In the genomic region with DNA sequence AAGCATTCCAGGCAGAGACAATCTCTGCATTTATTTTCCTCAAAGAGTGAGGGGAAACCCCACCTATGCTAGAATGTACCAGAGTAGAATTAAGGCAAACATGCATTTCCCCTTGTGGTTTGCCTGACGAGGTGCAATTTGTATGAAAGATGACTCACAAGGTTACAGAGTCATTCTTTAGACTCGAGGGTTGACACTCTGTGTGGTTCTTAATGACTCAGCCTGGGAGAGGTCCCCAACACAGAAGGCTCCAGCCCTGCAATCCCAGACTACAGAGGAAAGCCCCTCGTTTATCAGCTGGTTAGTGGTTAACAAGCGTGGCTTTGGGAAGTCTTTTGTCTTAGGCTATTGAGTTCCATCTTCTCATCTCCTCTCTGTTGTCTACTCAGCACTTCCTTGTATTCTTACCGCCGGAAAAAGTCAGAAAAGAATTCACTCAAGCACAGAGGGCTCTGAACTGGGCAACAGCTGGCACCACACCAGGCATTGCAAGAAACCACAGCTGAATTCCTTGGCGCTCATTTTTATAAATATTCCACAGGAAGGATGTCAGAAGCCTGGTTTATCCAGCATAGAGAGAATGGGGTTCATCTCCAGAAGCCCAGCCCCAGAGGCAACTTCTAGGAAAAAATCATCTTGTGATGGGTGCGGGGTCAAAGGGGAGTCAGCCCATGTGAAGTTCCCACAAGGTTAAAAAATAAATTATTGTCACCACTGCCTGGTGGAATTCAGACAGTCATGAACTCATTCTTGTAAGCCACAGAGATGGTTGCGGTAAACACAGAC, we compare ENCODE assay signal across 9 cellular contexts. TPM values are rescaled to one million over a fixed set of nuclear protein-coding genes. Genes with fewer than 3 reads are reported as not detected.
DNase-seq lines count a peak whose midpoint lies in the region; ATAC-seq and TF ChIP-seq lines count a peak whose summit lies in the region.
"Had no signal": no experiment of that assay in that cellular context is flagged by ENCODE, and none has a peak within 500 bp of the region (broad histone marks: within the 10 kb centered on the region; RNA-seq: fewer than 3 reads in every experiment).

No MANE protein-coding gene starts in this region.

- H3K4me2 ChIP-seq in mesenchymal stem cell (ENCODE audit: low read length, poor library complexity, severe bottlenecking): no peak overlapping the region

- H2AFZ ChIP-seq in mesenchymal stem cell (ENCODE audit: low read depth, low read length): no peak overlapping the region

- peaks cover 22% of the 10 kb centered on the region for H3K9me3 ChIP-seq in mesenchymal stem cell (ENCODE audit: control insufficient read depth, low read length)

- H2BK5ac ChIP-seq in mesenchymal stem cell (ENCODE audit: low read depth, low read length, poor library complexity, severe bottlenecking): no peak overlapping the region

- H2BK120ac ChIP-seq in mesenchymal stem cell (ENCODE audit: low read depth, low read length): no peak overlapping the region

- H4K8ac ChIP-seq in mesenchymal stem cell (ENCODE audit: low read length): no peak overlapping the region

- peak overlapping the region; percentile 49 for H3K9ac ChIP-seq in mesenchymal stem cell (ENCODE audit: low read length)

- ATAC-seq in GM21360 (IDR thresholded peaks at IDR 0.05; ENCODE audit: unreplicated experiment): peak; percentile 99

- H3K23ac ChIP-seq in mesenchymal stem cell (ENCODE audit: low read length in 2 of 2): no peak overlapping the region

- no peak overlapping the region for H3K4me3 ChIP-seq in HL-60 (replicated peaks; ENCODE audit: insufficient read depth, low read length)
- H3K4me3 ChIP-seq in mesenchymal stem cell (ENCODE audit: insufficient read depth in 1 of 2, low read depth in 1 of 2, low read length in 2 of 2): no peak overlapping the region

- peaks cover 22 to 33% of the 10 kb centered on the region in 2 experiments for H3K36me3 ChIP-seq in mesenchymal stem cell (ENCODE audit: control insufficient read depth in 1 of 2, insufficient read depth in 2 of 2, low read depth in 1 of 2, low read length in 2 of 2)

- H4K91ac ChIP-seq in mesenchymal stem cell (ENCODE audit: low read length): no peak overlapping the region

- H2AK5ac ChIP-seq in mesenchymal stem cell (ENCODE audit: low read length, severe bottlenecking): no peak overlapping the region

- peak overlapping the region in 1 of 2 experiments; percentile 30 for H3K18ac ChIP-seq in mesenchymal stem cell (ENCODE audit: low read depth in 1 of 2, low read length in 2 of 2)

- peak overlapping the region; percentile 27 for H3K27ac ChIP-seq in HL-60 (replicated peaks)
- H3K27ac ChIP-seq in mesenchymal stem cell (ENCODE audit: low read length, poor library complexity, severe bottlenecking): peak overlapping the region; percentile 96
- H3K27ac ChIP-seq: VCaP had no signal

- H3K27me3 ChIP-seq in HL-60 (ENCODE audit: insufficient read depth, poor library complexity, severe bottlenecking): no peaks in the 10 kb centered on the region
- H3K27me3 ChIP-seq in mesenchymal stem cell (ENCODE audit: control insufficient read depth in 1 of 2, insufficient read depth in 1 of 2, low read length in 2 of 2): no peaks in the 10 kb centered on the region

- peak; percentile 93 for DNase-seq in COLO829 (ENCODE audit: low spot score)
- peak; percentile 44 to 58 for DNase-seq in HL-60 (ENCODE audit: low read depth in 1 of 2, low spot score in 1 of 2)
- peak; percentile 35 for DNase-seq in UCSD-AML1 (lab: John Stamatoyannopoulos, UW; ENCODE audit: unreplicated experiment)
- peak; percentile 83 for DNase-seq in central memory CD4-positive, alpha-beta T cell
- DNase-seq in mesenchymal stem cell: peak; percentile 100
- DNase-seq in stimulated activated CD8-positive, alpha-beta memory T cell treated with anti-CD3 and anti-CD28 coated beads, Interleukin-4, amount 100 ng/mL, for 4 hours (ENCODE audit: low read depth in 2 of 2, low spot score in 1 of 2): peak; percentile 38 to 50
- no peak for DNase-seq in NCI-H446 treated with DMSO at 0.1 percent for 48 hours (lab: John Stamatoyannopoulos, UW)

- peaks cover 12% of the 10 kb centered on the region for H3K4me1 ChIP-seq in mesenchymal stem cell (ENCODE audit: control insufficient read depth, insufficient read depth, low read depth, low read length)

- TF ChIP-seq CTCF in HL-60 (IDR thresholded peaks at IDR 0.05; ENCODE audit: insufficient read depth, low read length): no peak

- H2BK12ac ChIP-seq in mesenchymal stem cell (ENCODE audit: low read length in 2 of 2): no peak overlapping the region

- no peak overlapping the region for H2BK15ac ChIP-seq in mesenchymal stem cell (ENCODE audit: low read depth, poor library complexity, severe bottlenecking)

- peaks cover 16% of the 10 kb centered on the region for H3K79me1 ChIP-seq in mesenchymal stem cell (replicated peaks; ENCODE audit: low read length, poor library complexity, severe bottlenecking)

- 2% methylated on average over 8 of the region's 9 CpGs for WGBS in mesenchymal stem cell

- H3K4ac ChIP-seq in mesenchymal stem cell (ENCODE audit: low read depth in 1 of 2, low read length in 2 of 2): no peak overlapping the region

- H3K14ac ChIP-seq in mesenchymal stem cell (ENCODE audit: low read length in 2 of 2): no peak overlapping the region

RNA-seq across cellular contexts. Expression of gene SVIL, which starts 24.4 kb away (rescaled TPM):
- 67.9 TPM for polyA plus RNA-seq in mesenchymal stem cell (2013, experiment 1 of 2)
- polyA plus RNA-seq in mesenchymal stem cell (2013, experiment 2 of 2): 64.2 TPM
